8 cellular contexts compared by ENCODE assay signal in genomic region chr16:85334718-85335583, GRCh38.
DNase-seq lines count a peak whose midpoint lies in the region; ATAC-seq, FAIRE-seq and TF ChIP-seq lines count a peak whose summit lies in the region.

No MANE protein-coding gene starts in this region.

- H3K4me2 ChIP-seq in BLaER1 (peak overlapping the region; percentile 85), K562 (ENCODE audit: insufficient read depth, low read length) (peak overlapping the region; percentile 72), GM23248 (ENCODE audit: unreplicated experiment) (no peak overlapping the region)

- H3K4me1 ChIP-seq in BLaER1 (peaks cover 44% of the 10 kb centered on the region), K562 (replicated peaks in 1 of 2; ENCODE audit: control insufficient read depth in 2 of 2, insufficient read depth in 2 of 2, low read length in 2 of 2) (peaks cover 40 to 78% of the 10 kb centered on the region in 2 experiments), mononuclear cell (ENCODE audit: insufficient read depth, low read length) (peaks cover 13% of the 10 kb centered on the region), sigmoid colon (peaks cover 0 to 9% (median 7%) of the 10 kb centered on the region in 4 donors), GM23248 (ENCODE audit: insufficient read depth) (peaks cover 6% of the 10 kb centered on the region; the same call in 1 of the 2 replicates), psoas muscle (peaks cover 11% of the 10 kb centered on the region)

- H3K27me3 ChIP-seq in BLaER1 (no peaks in the 10 kb centered on the region), K562 (ENCODE audit: control insufficient read depth in 2 of 2, insufficient read depth in 2 of 2, low read length in 2 of 2) (no peaks in the 10 kb centered on the region), mononuclear cell (ENCODE audit: insufficient read depth, low read length) (peaks cover 6% of the 10 kb centered on the region), sigmoid colon (no peaks in the 10 kb centered on the region), GM23248 (replicated peaks; ENCODE audit: insufficient read depth) (no peaks in the 10 kb centered on the region), psoas muscle (ENCODE audit: insufficient read depth in 3 of 3, low read length in 2 of 3) (no peaks in the 10 kb centered on the region)

- H4K20me1 ChIP-seq in BLaER1 (no peaks in the 10 kb centered on the region), K562 (replicated peaks; ENCODE audit: control insufficient read depth, insufficient read depth, low read length) (no peaks in the 10 kb centered on the region), GM23248 (ENCODE audit: insufficient read depth) (no peaks in the 10 kb centered on the region; the same call in 1 of the 2 replicates)

- H3K9me2 ChIP-seq in GM23248 (ENCODE audit: insufficient read depth) = no peaks in the 10 kb centered on the region

- peak in 1 of 3 experiments; percentile 11; a peak in 2 of 6 replicates for TF ChIP-seq CTCF in K562 (IDR thresholded peaks at IDR 0.05 in 2 of 3, conservative IDR thresholded peaks at IDR 0.05 in 1 of 3; ENCODE audit: insufficient read depth in 2 of 3, low read depth in 1 of 3, low read length in 3 of 3)
- TF ChIP-seq CTCF in sigmoid colon (IDR thresholded peaks at IDR 0.05) = no peak
- TF ChIP-seq CTCF in psoas muscle (IDR thresholded peaks at IDR 0.05) = no peak

- peak overlapping the region; percentile 75 for H2AFZ ChIP-seq in K562 (ENCODE audit: low read depth, low read length)
- no peak overlapping the region for H2AFZ ChIP-seq in GM23248

- WGBS in K562 (ENCODE audit: insufficient coverage, low coverage, missing lambda C conversion rate) = 6% methylated on average over 35 of the region's 35 CpGs
- 13 to 30% methylated on average over 35 of the region's 35 CpGs for WGBS in sigmoid colon, 2 donors
- 92% methylated on average over 32 to 35 of the region's 35 CpGs for WGBS in GM23248 (ENCODE audit: low coverage in 1 of 2, low lambda C conversion rate in 2 of 2, missing lambda C conversion rate in 2 of 2), 2 experiments
- 74 to 85% (median 81%) methylated on average over 35 of the region's 35 CpGs for WGBS in psoas muscle, 3 donors

- DNase-seq in Kasumi-1 (lab: John Stamatoyannopoulos, UW) = peak; percentile 30 to 33
- DNase-seq in K562 (ENCODE audit: extremely low read depth in 1 of 4, low spot score in 3 of 4) = peak; percentile 70 to 95 (median 82)
- no peak for DNase-seq in putamen (ENCODE audit: low spot score)
- DNase-seq in sigmoid colon = no peak
- no peak for DNase-seq in GM23248
- DNase-seq in psoas muscle = no peak

- FAIRE-seq in K562 (lab: Jason Lieb, UNC) = peak; percentile 97

- POLR2A ChIA-PET in K562 (lab: Yijun Ruan, JAX) = interaction anchor here (0.5 to 1.3 kb wide), 10 partner anchors 12 to 426 kb away, joined by 3 to 12 read pairs (median 4); no protein-coding TSS in a partner anchor

- peaks cover 12% of the 10 kb centered on the region; the same call in 2 of the 3 replicates for H3K79me2 ChIP-seq in K562 (ENCODE audit: control insufficient read depth, insufficient read depth, low read length)
- peaks cover 36% of the 10 kb centered on the region for H3K79me2 ChIP-seq in GM23248 (ENCODE audit: insufficient read depth)

- no TSS peak for BruUV-seq in K562 (replicated peaks; lab: Mats Ljungman, UMichigan)

- ATAC-seq in K562 (peak; percentile 78), psoas muscle (no peak)

- in situ Hi-C loops in K562 (cut with MboI) = no loop called here
- in situ Hi-C loops in GM23248 (cut with MboI) = no loop called here

- peak overlapping the region; percentile 65 for H3K9ac ChIP-seq in BLaER1
- H3K9ac ChIP-seq in K562 (ENCODE audit: insufficient read depth in 1 of 2, low read depth in 2 of 2, low read length in 2 of 2) = peak overlapping the region; percentile 64 to 85
- H3K9ac ChIP-seq in GM23248 = no peak overlapping the region

- H3K9me3 ChIP-seq in BLaER1 = no peaks in the 10 kb centered on the region
- H3K9me3 ChIP-seq in K562 (replicated peaks; ENCODE audit: control insufficient read depth, insufficient read depth, low read depth, low read length) = no peaks in the 10 kb centered on the region
- H3K9me3 ChIP-seq in mononuclear cell (ENCODE audit: low read depth, low read length) = no peaks in the 10 kb centered on the region
- H3K9me3 ChIP-seq in sigmoid colon = no peaks in the 10 kb centered on the region
- no peaks in the 10 kb centered on the region for H3K9me3 ChIP-seq in GM23248 (ENCODE audit: low read depth)
- no peaks in the 10 kb centered on the region for H3K9me3 ChIP-seq in psoas muscle

- intact Hi-C loops in K562 (cut with micrococcal nuclease) = loop anchor here (10.0 kb wide), 1 partner anchor 230 kb away; no protein-coding TSS in a partner anchor
- intact Hi-C loops in sigmoid colon (cut with DNase I) = no loop called here
- intact Hi-C loops in psoas muscle (cut with DNase I) = loop anchor here in 1 of 2 donors (5.0 kb wide), 1 partner anchor 38 kb away; no protein-coding TSS in a partner anchor

- no peaks in the 10 kb centered on the region for H3F3A ChIP-seq in GM23248 (ENCODE audit: insufficient read depth)

- no peak; a peak in 1 of 4 replicates for TF ChIP-seq RAD21 in K562 (CRISPR knock-in tag; conservative IDR thresholded peaks at IDR 0.05 in 1 of 2, IDR thresholded peaks at IDR 0.05 in 1 of 2)

- TF ChIP-seq POLR2A in K562 (conservative IDR thresholded peaks at IDR 0.05) = no peak
- TF ChIP-seq POLR2A in sigmoid colon (IDR thresholded peaks at IDR 0.05) = no peak

- TF ChIP-seq EP300 in K562 (IDR thresholded peaks at IDR 0.05; ENCODE audit: low read length) = peak; percentile 78
- no peak for TF ChIP-seq EP300 in sigmoid colon (IDR thresholded peaks at IDR 0.05)

- H3K27ac ChIP-seq in BLaER1 (peak overlapping the region; percentile 67), K562 (ENCODE audit: extremely low read depth, low read depth, low read length) (peak overlapping the region; percentile 85), sigmoid colon (no peak overlapping the region), GM23248 (no peak overlapping the region), psoas muscle (no peak overlapping the region)

- H3K4me3 ChIP-seq in BLaER1 (peak overlapping the region; percentile 39; the same call in 1 of the 2 replicates), K562 (peak overlapping the region; percentile 17; the same call in 1 of the 2 replicates), mononuclear cell (ENCODE audit: low read length) (peak overlapping the region; percentile 6), sigmoid colon (no peak overlapping the region), GM23248 (no peak overlapping the region), psoas muscle (no peak overlapping the region)

- CTCF ChIA-PET in K562 (lab: Yijun Ruan, JAX; ENCODE audit: low intra/inter-chr PET ratio) = interaction anchor here (0.6 kb wide), 1 partner anchor 102 kb away, joined by 3 read pairs; no protein-coding TSS in a partner anchor

- no peaks in the 10 kb centered on the region for H3K9me1 ChIP-seq in K562 (ENCODE audit: control insufficient read depth, insufficient read depth, low read length)

- H3K36me3 ChIP-seq in BLaER1 (no peaks in the 10 kb centered on the region), K562 (ENCODE audit: control insufficient read depth, insufficient read depth, low read length) (no peaks in the 10 kb centered on the region; the same call in 2 of the 3 replicates), sigmoid colon (no peaks in the 10 kb centered on the region), GM23248 (ENCODE audit: low read depth) (no peaks in the 10 kb centered on the region), psoas muscle (ENCODE audit: insufficient read depth in 1 of 2, low read depth in 1 of 2) (no peaks in the 10 kb centered on the region)

TF ChIP-seq in K562, 482 proteins besides CTCF, POLR2A, EP300 and RAD21 (continues in another document):
- TF ChIP-seq ZBTB17 (CRISPR knock-in tag; IDR thresholded peaks at IDR 0.05) (peak; percentile 61; the same call in 1 of the 2 replicates), KLF1 (tag; IDR thresholded peaks at IDR 0.05) (no peak), TRIM24 (IDR thresholded peaks at IDR 0.05) (no peak), HDAC2 (IDR thresholded peaks at IDR 0.05) (peak; percentile 73; the same call in 1 of the 2 replicates), ZNF24 (IDR thresholded peaks at IDR 0.05) (no peak), GATAD2B (IDR thresholded peaks at IDR 0.05; ENCODE audit: borderline replicate concordance) (no peak), ETV6 (IDR thresholded peaks at IDR 0.05; ENCODE audit: borderline replicate concordance in 1 of 2, low read depth in 2 of 2, low read length in 1 of 2) (peak; percentile 62 to 67; a peak in 2 of 4 replicates), ETV6 (CRISPR knock-in tag; IDR thresholded peaks at IDR 0.05; ENCODE audit: borderline replicate concordance) (no peak), SNIP1 (IDR thresholded peaks at IDR 0.05; ENCODE audit: low read depth) (no peak), USF1 (CRISPR knock-in tag; IDR thresholded peaks at IDR 0.05) (peak; percentile 71), ZNF444 (CRISPR knock-in tag; IDR thresholded peaks at IDR 0.05) (0 out of 2 replicates have a peak, but pooled peaks have one; percentile 26), TRIM28 (IDR thresholded peaks at IDR 0.05) (peak; percentile 1; the same call in 1 of the 2 replicates), RBFOX2 (IDR thresholded peaks at IDR 0.05; ENCODE audit: low read depth, low read length) (peak; percentile 54), ZNF384 (IDR thresholded peaks at IDR 0.05; ENCODE audit: low read depth, low read length) (no peak), FOXA1 (IDR thresholded peaks at IDR 0.05; ENCODE audit: borderline replicate concordance) (no peak), ZNF707 (CRISPR knock-in tag; conservative IDR thresholded peaks at IDR 0.05) (0 out of 2 replicates have a peak, but pooled peaks have one; percentile 39)
- TF ChIP-seq, protein P1, sequence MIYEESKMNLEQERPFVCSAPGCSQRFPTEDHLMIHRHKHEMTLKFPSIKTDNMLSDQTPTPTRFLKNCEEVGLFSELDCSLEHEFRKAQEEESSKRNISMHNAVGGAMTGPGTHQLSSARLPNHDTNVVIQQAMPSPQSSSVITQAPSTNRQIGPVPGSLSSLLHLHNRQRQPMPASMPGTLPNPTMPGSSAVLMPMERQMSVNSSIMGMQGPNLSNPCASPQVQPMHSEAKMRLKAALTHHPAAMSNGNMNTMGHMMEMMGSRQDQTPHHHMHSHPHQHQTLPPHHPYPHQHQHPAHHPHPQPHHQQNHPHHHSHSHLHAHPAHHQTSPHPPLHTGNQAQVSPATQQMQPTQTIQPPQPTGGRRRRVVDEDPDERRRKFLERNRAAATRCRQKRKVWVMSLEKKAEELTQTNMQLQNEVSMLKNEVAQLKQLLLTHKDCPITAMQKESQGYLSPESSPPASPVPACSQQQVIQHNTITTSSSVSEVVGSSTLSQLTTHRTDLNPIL (CRISPR knock-in tag; IDR thresholded peaks at IDR 0.05) = no peak

Comparison
In these comparisons a context has a peak if more than half of its experiments do, and no peak if none do; other contexts are left out.
1. H3K27ac ChIP-seq: peak in BLaER1 (single experiment) and K562 (single experiment); none in sigmoid colon (0 of 4), GM23248 (single experiment) and psoas muscle (single experiment).
2. H3K4me3 ChIP-seq: peak in BLaER1 (single experiment), K562 (single experiment) and mononuclear cell (single experiment); none in sigmoid colon (0 of 4), GM23248 (single experiment) and psoas muscle (single experiment).
3. DNase-seq: peak in Kasumi-1 (2 of 2) and K562 (4 of 4); none in putamen (single experiment), sigmoid colon (single experiment), GM23248 (single experiment) and psoas muscle (0 of 2).